In genomic region chr1:8031176-8031785, GRCh38 we compare ENCODE assay signal across 9 cellular contexts. TPM values are rescaled to one million over a fixed set of nuclear protein-coding genes. Genes with fewer than 3 reads are reported as not detected.
DNase-seq lines count a peak whose midpoint lies in the region; ATAC-seq and TF ChIP-seq lines count a peak whose summit lies in the region.
"Had no signal": no experiment of that assay in that cellular context is flagged by ENCODE, and none has a peak within 500 bp of the region (broad histone marks: within the 10 kb centered on the region; RNA-seq: fewer than 3 reads in every experiment).

No MANE protein-coding gene starts in this region.

- no peak for TF ChIP-seq EP300 in upper lobe of left lung (IDR thresholded peaks at IDR 0.05)

- H3K27me3 Mint-ChIP-seq in CD8-positive, alpha-beta T cell (ENCODE audit: low read depth), result peaks cover 9% of the 10 kb centered on the region

- H3K36me3 ChIP-seq in CD8-positive, alpha-beta T cell (ENCODE audit: insufficient read depth, low read length), result no peaks in the 10 kb centered on the region
- no peaks in the 10 kb centered on the region for H3K36me3 ChIP-seq in upper lobe of left lung

- DNase-seq in CD8-positive, alpha-beta T cell, result peak in 2 of 7 experiments; percentile 23 to 30
- DNase-seq in HFF-Myc (ENCODE audit: extremely low read depth, low read depth) (no peak), T-helper 1 cell (peak in 3 of 5 donors; percentile 6 to 26 (median 19)), foreskin keratinocyte (no peak), upper lobe of left lung (no peak), KG1 (lab: John Stamatoyannopoulos, UW) (no peak)
- DNase-seq in stimulated activated CD8-positive, alpha-beta memory T cell treated with anti-CD3 and anti-CD28 coated beads, Interleukin-4, amount 100 ng/mL, for 48 hours, result no peak

- no peaks in the 10 kb centered on the region for H3K9me3 Mint-ChIP-seq in CD8-positive, alpha-beta T cell

- no peak for ATAC-seq in CD8-positive, alpha-beta T cell
- ATAC-seq in foreskin keratinocyte, result no peak
- ATAC-seq in upper lobe of left lung (ENCODE audit: low FRiP score in 2 of 2), result no peak
- no peak for ATAC-seq in GM21529 (IDR thresholded peaks at IDR 0.05; ENCODE audit: unreplicated experiment)

- no peaks in the 10 kb centered on the region for H3K9me3 ChIP-seq in CD8-positive, alpha-beta T cell (ENCODE audit: low read length)
- no peaks in the 10 kb centered on the region for H3K9me3 ChIP-seq in upper lobe of left lung

- peak; percentile 92 for TF ChIP-seq CTCF in CD8-positive, alpha-beta T cell (IDR thresholded peaks at IDR 0.05)
- TF ChIP-seq CTCF in HFF-Myc (IDR thresholded peaks at IDR 0.05; ENCODE audit: low read depth, low read length, missing control alignments), result peak; percentile 40
- TF ChIP-seq CTCF in foreskin keratinocyte (conservative IDR thresholded peaks at IDR 0.05), result peak; percentile 92
- TF ChIP-seq CTCF in upper lobe of left lung (IDR thresholded peaks at IDR 0.05), result peak; percentile 20 to 69 (median 61)

- H3K4me1 Mint-ChIP-seq in CD8-positive, alpha-beta T cell (ENCODE audit: low read depth), result peaks cover 6% of the 10 kb centered on the region

- H3K4me3 Mint-ChIP-seq in CD8-positive, alpha-beta T cell, result no peak overlapping the region

- CTCF ChIA-PET in CD8-positive, alpha-beta T cell (lab: Charles Lee), result interaction anchor here (0.7 to 7.4 kb wide), 16 partner anchors 11 to 695 kb away, joined by 3 to 92 read pairs (median 4); no protein-coding TSS in a partner anchor

- no peak overlapping the region for H3K4me3 ChIP-seq in CD8-positive, alpha-beta T cell (ENCODE audit: low read depth, low read length)
- H3K4me3 ChIP-seq in HFF-Myc (replicated peaks; ENCODE audit: low read depth, low read length) (no peak overlapping the region), upper lobe of left lung (no peak overlapping the region)

- POLR2A ChIA-PET in CD8-positive, alpha-beta T cell (lab: Charles Lee), result interaction anchor here (0.5 kb wide), 1 partner anchor 577 kb away, joined by 3 read pairs; no protein-coding TSS in a partner anchor

- H3K4me1 ChIP-seq in CD8-positive, alpha-beta T cell (ENCODE audit: insufficient read depth, low read length), result peaks cover 5% of the 10 kb centered on the region
- H3K4me1 ChIP-seq in foreskin keratinocyte (peaks cover 19% of the 10 kb centered on the region), upper lobe of left lung (peaks cover 7 to 29% (median 25%) of the 10 kb centered on the region in 4 donors)

- WGBS in upper lobe of left lung, 2 donors, result 63 to 74% methylated on average over 9 of the region's 9 CpGs

- no peaks in the 10 kb centered on the region for H3K27me3 ChIP-seq in CD8-positive, alpha-beta T cell (ENCODE audit: insufficient read depth, low read length)
- H3K27me3 ChIP-seq in foreskin keratinocyte (no peaks in the 10 kb centered on the region), upper lobe of left lung (no peaks in the 10 kb centered on the region)

- no peak for TF ChIP-seq POLR2A in upper lobe of left lung (IDR thresholded peaks at IDR 0.05)

- H3K27ac Mint-ChIP-seq in CD8-positive, alpha-beta T cell, result no peak overlapping the region

- intact Hi-C loops in CD8-positive, alpha-beta T cell (cut with DNase I, micrococcal nuclease), result loop anchor here (1.0 kb wide), 2 partner anchors 283 to 318 kb away; no protein-coding TSS in a partner anchor

- no peaks in the 10 kb centered on the region for H3K36me3 Mint-ChIP-seq in CD8-positive, alpha-beta T cell

- H3K27ac ChIP-seq in CD8-positive, alpha-beta T cell (ENCODE audit: low read depth, low read length), result no peak overlapping the region
- no peak overlapping the region for H3K27ac ChIP-seq in foreskin keratinocyte
- H3K27ac ChIP-seq in upper lobe of left lung, result no peak overlapping the region
- H3K27ac ChIP-seq: KMS-11 had no signal

RNA-seq across cellular contexts. Expression of gene ERRFI1, which starts 5.2 kb away (rescaled TPM):
- total RNA-seq in CD8-positive, alpha-beta T cell, result 1 to 10 TPM; 4.4 to 4.9 TPM
- total RNA-seq in foreskin keratinocyte (98.3 and 108 TPM in 2 replicates), upper lobe of left lung (100 to 1,000 TPM in 1 of 6 donors, 10 to 100 TPM in 5; 30.4 to 164 (median 84.6) TPM)
- 39.9 and 53.9 TPM in 2 replicates for polyA plus RNA-seq in foreskin keratinocyte

Comparison
In these comparisons a context has a peak if more than half of its experiments do, and no peak if none do; other contexts are left out.
1. DNase-seq: peak in T-helper 1 cell (3 of 5); none in HFF-Myc (single experiment), foreskin keratinocyte (0 of 2), upper lobe of left lung (0 of 2), KG1 (single experiment) and stimulated activated CD8-positive, alpha-beta memory T cell treated with anti-CD3 and anti-CD28 coated beads, Interleukin-4, amount 100 ng/mL, for 48 hours (single experiment).
2. CTCF ChIP-seq: peak in every context shown above with its lines; median percentile 92 in CD8-positive, alpha-beta T cell; 92 in foreskin keratinocyte; 61 in upper lobe of left lung; 40 in HFF-Myc.
3. RNA of gene ERRFI1, which starts 5.2 kb away (total RNA-seq): 98.3 to 108 TPM in foreskin keratinocyte and 30.4 to 164 TPM in upper lobe of left lung; 4.4 to 4.9 TPM in CD8-positive, alpha-beta T cell; every median in the first group is over 4 times any median in the second.